Comparison of ENCODE assay signal across 2 cellular contexts in the genomic region with DNA sequence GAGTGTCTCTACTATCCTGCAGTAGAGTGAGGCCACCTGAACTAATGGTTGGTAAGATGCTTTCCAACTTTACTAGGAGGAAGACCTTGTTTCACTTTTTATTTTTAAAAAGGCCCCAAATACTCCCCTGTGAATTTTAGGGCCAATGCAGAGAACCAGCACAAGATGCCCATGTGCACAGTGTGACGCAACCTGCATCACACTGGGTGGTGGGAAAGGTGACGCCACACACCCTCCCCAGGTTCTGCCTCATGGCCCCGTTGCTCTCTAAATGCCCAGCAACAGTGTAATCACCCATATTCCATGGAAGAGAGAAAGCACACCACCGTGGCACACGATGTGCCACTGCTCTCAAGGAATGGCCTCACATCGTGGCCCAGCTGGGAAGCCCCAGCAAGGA.
TF ChIP-seq lines count a peak whose summit lies in the region.

No MANE protein-coding gene starts in this region.

TF ChIP-seq in Ishikawa, 13 proteins besides CTCF, POLR2A, EP300 and RAD21:
- no peak for TF ChIP-seq MAX (IDR thresholded peaks at IDR 0.05)
- 0 out of 2 replicates have a peak, but pooled peaks have one; percentile 16 for TF ChIP-seq CEBPB (IDR thresholded peaks at IDR 0.05)

TF ChIP-seq in K562, 482 proteins besides CTCF, POLR2A, EP300 and RAD21:
- TF ChIP-seq CEBPB (tag; IDR thresholded peaks at IDR 0.05) (0 out of 2 replicates have a peak, but pooled peaks have one; percentile 12), SAFB2 (IDR thresholded peaks at IDR 0.05; ENCODE audit: borderline replicate concordance, low read depth, low read length, severe bottlenecking) (no peak), ZBTB33 (CRISPR knock-in tag; IDR thresholded peaks at IDR 0.05) (no peak), MTA3 (IDR thresholded peaks at IDR 0.05; ENCODE audit: borderline replicate concordance) (no peak), EZH2 (IDR thresholded peaks at IDR 0.05; ENCODE audit: borderline replicate concordance, low read depth, low read length) (no peak), PHB (CRISPR knock-in tag; IDR thresholded peaks at IDR 0.05) (no peak)
TF ChIP-seq in K562: peak in this region for 1.
